ENCODE assay signal across 8 cellular contexts in genomic region chr4:13626492-13627184, GRCh38. TPM values are rescaled to one million over a fixed set of nuclear protein-coding genes. Genes with fewer than 3 reads are reported as not detected.
DNase-seq lines count a peak whose midpoint lies in the region; TF ChIP-seq lines count a peak whose summit lies in the region.

No MANE protein-coding gene starts in this region.

- intact Hi-C loops in CD14-positive monocyte (cut with micrococcal nuclease): loop anchor here (5.0 to 10.0 kb wide), 2 partner anchors 144 to 1378 kb away; partner anchors contain the start of genes CPEB2 (in 2 of the 2) and RAB28 (in 1 of the 2)
- intact Hi-C loops in dendritic cell treated with granulocyte-macrophage colony-stimulating factor and Interleukin-4, amounts not matched to agents 40 ng/mL and 50 ng/mL, for 4 days (cut with micrococcal nuclease): loop anchor here (5.0 kb wide), 1 partner anchor 1376 kb away; the partner anchor contains the start of gene CPEB2

- H3K9me3 Mint-ChIP-seq in CD14-positive monocyte (peaks cover 0 to 3% (median 0%) of the 10 kb centered on the region in 7 donors), nephron (no peaks in the 10 kb centered on the region)
- H3K9me3 Mint-ChIP-seq in dendritic cell treated with granulocyte-macrophage colony-stimulating factor and Interleukin-4, amounts not matched to agents 40 ng/mL and 50 ng/mL, for 4 days: no peaks in the 10 kb centered on the region

- H3K4me3 ChIP-seq in Karpas-422 (ENCODE audit: low read length): peak overlapping the region; percentile 92

- DNase-seq in CD14-positive monocyte (ENCODE audit: low spot score): no peak
- DNase-seq in Karpas-422: no peak
- no peak for DNase-seq in GF-D8 (lab: John Stamatoyannopoulos, UW)
- no peak for DNase-seq in HPDE6-E6E7 (ENCODE audit: extremely low spot score)
- DNase-seq in NCI-H2107 treated with DMSO at 0.1 percent for 48 hours (lab: John Stamatoyannopoulos, UW; ENCODE audit: unreplicated experiment): no peak
- no peak for DNase-seq in activated CD4-positive, alpha-beta T cell treated with anti-CD3 and anti-CD28 coated beads, Interleukin-2, amount 50 U/mL, for 4 hours

- H3K4me1 Mint-ChIP-seq in CD14-positive monocyte (peaks cover 39% of the 10 kb centered on the region), nephron (peaks cover 32% of the 10 kb centered on the region)
- H3K4me1 Mint-ChIP-seq in dendritic cell treated with granulocyte-macrophage colony-stimulating factor and Interleukin-4, amounts not matched to agents 40 ng/mL and 50 ng/mL, for 4 days (ENCODE audit: low read depth): peaks cover 45% of the 10 kb centered on the region

- H3K27ac Mint-ChIP-seq in CD14-positive monocyte (peak overlapping the region; percentile 77 to 94 (median 88)), nephron (peak overlapping the region; percentile 58 to 100 (median 98))
- peak overlapping the region; percentile 98 for H3K27ac Mint-ChIP-seq in dendritic cell treated with granulocyte-macrophage colony-stimulating factor and Interleukin-4, amounts not matched to agents 40 ng/mL and 50 ng/mL, for 4 days

- H3K4me2 ChIP-seq in Karpas-422 (ENCODE audit: low read depth, low read length, poor library complexity, severe bottlenecking): peak overlapping the region; percentile 85

- H3K4me1 ChIP-seq in Karpas-422 (ENCODE audit: low read length): peaks cover 43% of the 10 kb centered on the region

- no peak for TF ChIP-seq CTCF in CD14-positive monocyte (IDR thresholded peaks at IDR 0.05)
- TF ChIP-seq CTCF in nephron (IDR thresholded peaks at IDR 0.05; ENCODE audit: unreplicated experiment in 3 of 3): no peak

- H3K36me3 ChIP-seq in Karpas-422 (ENCODE audit: insufficient read depth, low read length): no peaks in the 10 kb centered on the region

- H3K27me3 ChIP-seq in Karpas-422 (ENCODE audit: low read length): no peaks in the 10 kb centered on the region

- H3K27ac ChIP-seq in Karpas-422 (ENCODE audit: low read length): no peak overlapping the region

- H3K79me2 ChIP-seq in Karpas-422 (ENCODE audit: low read length): peaks cover 58% of the 10 kb centered on the region

- no peaks in the 10 kb centered on the region for H3K9me2 ChIP-seq in Karpas-422 (replicated peaks; ENCODE audit: insufficient read depth, low read length)

- no peaks in the 10 kb centered on the region for H3K9me3 ChIP-seq in Karpas-422 (ENCODE audit: low read length)

- peaks cover 0 to 8% (median 7%) of the 10 kb centered on the region in 3 donors for H3K27me3 Mint-ChIP-seq in CD14-positive monocyte (ENCODE audit: low read depth in 3 of 3)
- peaks cover 3% of the 10 kb centered on the region for H3K27me3 Mint-ChIP-seq in dendritic cell treated with granulocyte-macrophage colony-stimulating factor and Interleukin-4, amounts not matched to agents 40 ng/mL and 50 ng/mL, for 4 days
- H3K27me3 Mint-ChIP-seq in nephron (ENCODE audit: low read depth): no peaks in the 10 kb centered on the region

- H3K9ac ChIP-seq in Karpas-422 (ENCODE audit: low read length): peak overlapping the region; percentile 90

- H4K20me1 ChIP-seq in Karpas-422 (ENCODE audit: insufficient read depth, low read depth, low read length): peaks cover 9% of the 10 kb centered on the region; the same call in 1 of the 2 replicates

- H3K4me3 Mint-ChIP-seq in CD14-positive monocyte (peak overlapping the region; percentile 86 to 95), nephron (peak overlapping the region; percentile 80 to 88 (median 84))
- peak overlapping the region; percentile 69 for H3K4me3 Mint-ChIP-seq in dendritic cell treated with granulocyte-macrophage colony-stimulating factor and Interleukin-4, amounts not matched to agents 40 ng/mL and 50 ng/mL, for 4 days

- H3K36me3 Mint-ChIP-seq in CD14-positive monocyte (peaks cover 19 to 23% of the 10 kb centered on the region in 2 donors), nephron (ENCODE audit: low read depth) (no peaks in the 10 kb centered on the region)
- peaks cover 31% of the 10 kb centered on the region for H3K36me3 Mint-ChIP-seq in dendritic cell treated with granulocyte-macrophage colony-stimulating factor and Interleukin-4, amounts not matched to agents 40 ng/mL and 50 ng/mL, for 4 days (ENCODE audit: low read depth)

- no peak overlapping the region for H2AFZ ChIP-seq in Karpas-422 (ENCODE audit: low read length)

RNA-seq across cellular contexts. Expression of gene BOD1L1, which starts 0.9 kb away (rescaled TPM):
- polyA plus RNA-seq in CD14-positive monocyte: 1 to 10 TPM in 1 of 2 donors, under 1 TPM in 1; 0.72 to 1.5 TPM
- total RNA-seq in Karpas-422 (2014; rRNA removed; shearing (Covaris generic); ENCODE audit: low replicate concordance): 37.3 and 40.6 TPM in 2 replicates
